Comparison of ENCODE assay signal across 8 cellular contexts in genomic region chr17:74961657-74962360, GRCh38. TPM values are rescaled to one million over a fixed set of nuclear protein-coding genes. Genes with fewer than 3 reads are reported as not detected.
DNase-seq lines count a peak whose midpoint lies in the region; ATAC-seq and TF ChIP-seq lines count a peak whose summit lies in the region.

No MANE protein-coding gene starts in this region.

- DNase-seq in DMS79 (lab: John Stamatoyannopoulos, UW) (peak; percentile 25), RPMI8226 (peak; percentile 83), fibroblast of pulmonary artery (ENCODE audit: low read depth) (peak; percentile 90), neural progenitor cell (ENCODE audit: low spot score) (peak; percentile 93)
- DNase-seq in activated T-helper 1 cell treated with anti-CD3 and anti-CD28 coated beads, Interleukin-12 subunit alpha, Interleukin-12 subunit beta, Interleukin-2, Interleukin-4 antibody, amounts not matched to agents 30 ng/mL and 10 ng/mL and 1 ng/mL, durations not matched to agents 14 hours and 24 hours and 36 hours (ENCODE audit: low spot score) = peak; percentile 70
- DNase-seq in stimulated activated naive CD8-positive, alpha-beta T cell treated with anti-CD3 and anti-CD28 coated beads, Interleukin-15, amount 100 ng/mL, for 72 hours = peak; percentile 77 to 80

- H3K79me2 ChIP-seq in Loucy (ENCODE audit: insufficient read depth, low read length) (no peaks in the 10 kb centered on the region), neural progenitor cell (ENCODE audit: low read depth) (no peaks in the 10 kb centered on the region)

- H3K27ac Mint-ChIP-seq in activated T-helper 1 cell treated with anti-CD3 and anti-CD28 coated beads, Interleukin-12 subunit alpha, Interleukin-12 subunit beta, Interleukin-2, Interleukin-4 antibody, amounts not matched to agents 30 ng/mL and 10 ng/mL and 1 ng/mL, durations not matched to agents 14 hours and 24 hours and 36 hours = no peak overlapping the region
- H3K27ac Mint-ChIP-seq in neural progenitor cell = peak overlapping the region; percentile 57
- H3K27ac Mint-ChIP-seq in stimulated activated naive CD8-positive, alpha-beta T cell treated with anti-CD3 and anti-CD28 coated beads, Interleukin-15, amount 100 ng/mL, for 72 hours = no peak overlapping the region

- H3K36me3 ChIP-seq in Loucy (ENCODE audit: insufficient read depth, low read length) (no peaks in the 10 kb centered on the region), neural progenitor cell (no peaks in the 10 kb centered on the region)

- ATAC-seq in stimulated activated naive CD8-positive, alpha-beta T cell treated with anti-CD3 and anti-CD28 coated beads, Interleukin-15, amount 100 ng/mL, for 72 hours = peak; percentile 78
- no peak for ATAC-seq in HG02885 (IDR thresholded peaks at IDR 0.05; ENCODE audit: poor library complexity, unreplicated experiment)

- no peaks in the 10 kb centered on the region for H3K9me3 Mint-ChIP-seq in activated T-helper 1 cell treated with anti-CD3 and anti-CD28 coated beads, Interleukin-12 subunit alpha, Interleukin-12 subunit beta, Interleukin-2, Interleukin-4 antibody, amounts not matched to agents 30 ng/mL and 10 ng/mL and 1 ng/mL, durations not matched to agents 14 hours and 24 hours and 36 hours
- no peaks in the 10 kb centered on the region for H3K9me3 Mint-ChIP-seq in neural progenitor cell
- H3K9me3 Mint-ChIP-seq in stimulated activated naive CD8-positive, alpha-beta T cell treated with anti-CD3 and anti-CD28 coated beads, Interleukin-15, amount 100 ng/mL, for 72 hours = no peaks in the 10 kb centered on the region

- H3K9ac ChIP-seq in Loucy (ENCODE audit: low read depth, low read length, poor library complexity, severe bottlenecking) (no peak overlapping the region), neural progenitor cell (no peak overlapping the region)

- H3K36me3 Mint-ChIP-seq in activated T-helper 1 cell treated with anti-CD3 and anti-CD28 coated beads, Interleukin-12 subunit alpha, Interleukin-12 subunit beta, Interleukin-2, Interleukin-4 antibody, amounts not matched to agents 30 ng/mL and 10 ng/mL and 1 ng/mL, durations not matched to agents 14 hours and 24 hours and 36 hours (ENCODE audit: low read depth) = no peaks in the 10 kb centered on the region
- H3K36me3 Mint-ChIP-seq in neural progenitor cell = no peaks in the 10 kb centered on the region

- H3K4me1 Mint-ChIP-seq in activated T-helper 1 cell treated with anti-CD3 and anti-CD28 coated beads, Interleukin-12 subunit alpha, Interleukin-12 subunit beta, Interleukin-2, Interleukin-4 antibody, amounts not matched to agents 30 ng/mL and 10 ng/mL and 1 ng/mL, durations not matched to agents 14 hours and 24 hours and 36 hours (ENCODE audit: low read depth) = no peaks in the 10 kb centered on the region
- H3K4me1 Mint-ChIP-seq in neural progenitor cell = peaks cover 6% of the 10 kb centered on the region
- H3K4me1 Mint-ChIP-seq in stimulated activated naive CD8-positive, alpha-beta T cell treated with anti-CD3 and anti-CD28 coated beads, Interleukin-15, amount 100 ng/mL, for 72 hours = peaks cover 15% of the 10 kb centered on the region

- intact Hi-C loops in activated T-helper 1 cell treated with anti-CD3 and anti-CD28 coated beads, Interleukin-12 subunit alpha, Interleukin-12 subunit beta, Interleukin-2, Interleukin-4 antibody, amounts not matched to agents 30 ng/mL and 10 ng/mL and 1 ng/mL, durations not matched to agents 14 hours and 24 hours and 36 hours (cut with micrococcal nuclease) = loop anchor here (1.0 to 5.0 kb wide), 9 partner anchors 50 to 450 kb away; partner anchors contain the start of genes ARMC7, MRPL58 and NT5C

- H3K4me3 Mint-ChIP-seq in activated T-helper 1 cell treated with anti-CD3 and anti-CD28 coated beads, Interleukin-12 subunit alpha, Interleukin-12 subunit beta, Interleukin-2, Interleukin-4 antibody, amounts not matched to agents 30 ng/mL and 10 ng/mL and 1 ng/mL, durations not matched to agents 14 hours and 24 hours and 36 hours = no peak overlapping the region
- H3K4me3 Mint-ChIP-seq in neural progenitor cell = peak overlapping the region; percentile 18
- no peak overlapping the region for H3K4me3 Mint-ChIP-seq in stimulated activated naive CD8-positive, alpha-beta T cell treated with anti-CD3 and anti-CD28 coated beads, Interleukin-15, amount 100 ng/mL, for 72 hours

- H3K9me3 ChIP-seq in Loucy (ENCODE audit: insufficient read depth, low read depth, low read length) (no peaks in the 10 kb centered on the region), neural progenitor cell (ENCODE audit: low read depth) (no peaks in the 10 kb centered on the region)

- H3K9me2 ChIP-seq in Loucy (replicated peaks; ENCODE audit: low read depth, low read length) = no peaks in the 10 kb centered on the region

- H2AFZ ChIP-seq in Loucy (ENCODE audit: low read length) (no peak overlapping the region), neural progenitor cell (replicated peaks) (no peak overlapping the region)

- H3K4me1 ChIP-seq in Loucy (ENCODE audit: insufficient read depth, low read length, poor library complexity, severe bottlenecking) (peaks cover 7% of the 10 kb centered on the region), neural progenitor cell (no peaks in the 10 kb centered on the region)

- H3K27me3 Mint-ChIP-seq in activated T-helper 1 cell treated with anti-CD3 and anti-CD28 coated beads, Interleukin-12 subunit alpha, Interleukin-12 subunit beta, Interleukin-2, Interleukin-4 antibody, amounts not matched to agents 30 ng/mL and 10 ng/mL and 1 ng/mL, durations not matched to agents 14 hours and 24 hours and 36 hours (ENCODE audit: insufficient read depth) = peaks cover 7% of the 10 kb centered on the region
- peaks cover 23% of the 10 kb centered on the region for H3K27me3 Mint-ChIP-seq in neural progenitor cell (ENCODE audit: insufficient read depth, low read depth)
- H3K27me3 Mint-ChIP-seq in stimulated activated naive CD8-positive, alpha-beta T cell treated with anti-CD3 and anti-CD28 coated beads, Interleukin-15, amount 100 ng/mL, for 72 hours = peaks cover 6% of the 10 kb centered on the region

- H3F3A ChIP-seq in Loucy (ENCODE audit: low read depth) (no peaks in the 10 kb centered on the region), neural progenitor cell (ENCODE audit: low read depth) (no peaks in the 10 kb centered on the region)

- no peak overlapping the region for H3K27ac ChIP-seq in neural progenitor cell

- H3K4me2 ChIP-seq in Loucy (ENCODE audit: low read depth, low read length, poor library complexity, severe bottlenecking) (no peak overlapping the region), neural progenitor cell (no peak overlapping the region)

- H3K4me3 ChIP-seq in Loucy (ENCODE audit: low read length, poor library complexity, severe bottlenecking) = no peak overlapping the region
- no peak overlapping the region for H3K4me3 ChIP-seq in fibroblast of pulmonary artery (replicated peaks; ENCODE audit: low read depth, low read length)
- H3K4me3 ChIP-seq in neural progenitor cell = no peak overlapping the region

- H4K20me1 ChIP-seq in Loucy (ENCODE audit: insufficient read depth, low read length, poor library complexity, severe bottlenecking) (no peaks in the 10 kb centered on the region), neural progenitor cell (ENCODE audit: low read depth) (no peaks in the 10 kb centered on the region)

- H3K27me3 ChIP-seq in Loucy (ENCODE audit: insufficient read depth, low read length, poor library complexity, severe bottlenecking) = no peaks in the 10 kb centered on the region
- H3K27me3 ChIP-seq in neural progenitor cell = peaks cover 33% of the 10 kb centered on the region

- TF ChIP-seq CTCF in Loucy (conservative IDR thresholded peaks at IDR 0.05; ENCODE audit: low read length) (peak; percentile 72), fibroblast of pulmonary artery (IDR thresholded peaks at IDR 0.05; ENCODE audit: low read length, missing control alignments) (peak; percentile 65), neural progenitor cell (IDR thresholded peaks at IDR 0.05) (peak; percentile 82)

RNA-seq across cellular contexts. Expression of gene HID1, which starts 10.8 kb away (rescaled TPM):
- 0.29 and 0.31 TPM in 2 replicates for total RNA-seq in activated T-helper 1 cell treated with anti-CD3 and anti-CD28 coated beads, Interleukin-12 subunit alpha, Interleukin-12 subunit beta, Interleukin-2, Interleukin-4 antibody, amounts not matched to agents 30 ng/mL and 10 ng/mL and 1 ng/mL, durations not matched to agents 14 hours and 24 hours and 36 hours
- 3.5 and 5.0 TPM in 2 replicates for total RNA-seq in neural progenitor cell (ENCODE audit: low replicate concordance)

RNA-seq across cellular contexts. Expression of gene CDR2L, which starts 25.6 kb away (rescaled TPM):
- 1.1 and 1.3 TPM in 2 replicates for total RNA-seq in activated T-helper 1 cell treated with anti-CD3 and anti-CD28 coated beads, Interleukin-12 subunit alpha, Interleukin-12 subunit beta, Interleukin-2, Interleukin-4 antibody, amounts not matched to agents 30 ng/mL and 10 ng/mL and 1 ng/mL, durations not matched to agents 14 hours and 24 hours and 36 hours
- 4.0 and 15.8 TPM in 2 replicates for total RNA-seq in neural progenitor cell (ENCODE audit: low replicate concordance)

RNA-seq across cellular contexts. Expression of gene OTOP3, which starts 26.1 kb away (rescaled TPM):
- not detected in 2 replicates for total RNA-seq in activated T-helper 1 cell treated with anti-CD3 and anti-CD28 coated beads, Interleukin-12 subunit alpha, Interleukin-12 subunit beta, Interleukin-2, Interleukin-4 antibody, amounts not matched to agents 30 ng/mL and 10 ng/mL and 1 ng/mL, durations not matched to agents 14 hours and 24 hours and 36 hours
- not detected in 2 replicates for total RNA-seq in neural progenitor cell (ENCODE audit: low replicate concordance)

RNA-seq across cellular contexts. Expression of gene OTOP2, which starts 37.7 kb away (rescaled TPM):
- total RNA-seq in activated T-helper 1 cell treated with anti-CD3 and anti-CD28 coated beads, Interleukin-12 subunit alpha, Interleukin-12 subunit beta, Interleukin-2, Interleukin-4 antibody, amounts not matched to agents 30 ng/mL and 10 ng/mL and 1 ng/mL, durations not matched to agents 14 hours and 24 hours and 36 hours = not detected in 2 replicates
- not detected in 2 replicates for total RNA-seq in neural progenitor cell (ENCODE audit: low replicate concordance)

RNA-seq across cellular contexts. Expression of gene USH1G, which starts 38.8 kb away (rescaled TPM):
- total RNA-seq in activated T-helper 1 cell treated with anti-CD3 and anti-CD28 coated beads, Interleukin-12 subunit alpha, Interleukin-12 subunit beta, Interleukin-2, Interleukin-4 antibody, amounts not matched to agents 30 ng/mL and 10 ng/mL and 1 ng/mL, durations not matched to agents 14 hours and 24 hours and 36 hours = not detected in 2 replicates
- 0.25 TPM in 1 of 2 replicates, not detected in the other for total RNA-seq in neural progenitor cell (ENCODE audit: low replicate concordance)

Comparison
In these comparisons a context has a peak if more than half of its experiments do, and no peak if none do; other contexts are left out.
1. DNase-seq: peak in every context shown above with its lines; median percentile 93 in neural progenitor cell; 90 in fibroblast of pulmonary artery; 83 in RPMI8226; 78 in stimulated activated naive CD8-positive, alpha-beta T cell treated with anti-CD3 and anti-CD28 coated beads, Interleukin-15, amount 100 ng/mL, for 72 hours; 70 in activated T-helper 1 cell treated with anti-CD3 and anti-CD28 coated beads, Interleukin-12 subunit alpha, Interleukin-12 subunit beta, Interleukin-2, Interleukin-4 antibody, amounts not matched to agents 30 ng/mL and 10 ng/mL and 1 ng/mL, durations not matched to agents 14 hours and 24 hours and 36 hours; 25 in DMS79.